ENCODE assay signal across 22 cellular contexts in genomic region chr6:128494440-128494839, GRCh38. TPM values are rescaled to one million over a fixed set of nuclear protein-coding genes. Genes with fewer than 3 reads are reported as not detected.
DNase-seq lines count a peak whose midpoint lies in the region; ATAC-seq, FAIRE-seq and TF ChIP-seq lines count a peak whose summit lies in the region.
"Had no signal": no experiment of that assay in that cellular context is flagged by ENCODE, and none has a peak within 500 bp of the region (broad histone marks: within the 10 kb centered on the region; RNA-seq: fewer than 3 reads in every experiment).

No MANE protein-coding gene starts in this region.

- H4K91ac ChIP-seq in H1 (replicated peaks; ENCODE audit: insufficient read length, low read length) = no peak overlapping the region

- no peak overlapping the region for H3K23ac ChIP-seq in H1 (ENCODE audit: insufficient read length)

- H3K23me2 ChIP-seq in H1 (ENCODE audit: low read depth, low read length) = no peaks in the 10 kb centered on the region

- H4K8ac ChIP-seq in H1 (ENCODE audit: extremely low read depth, insufficient read depth, low read length) = no peak overlapping the region

- TF ChIP-seq EP300 in H1 (IDR thresholded peaks at IDR 0.05; ENCODE audit: borderline replicate concordance in 1 of 2, low read depth in 2 of 2, low read length in 2 of 2) = no peak

- no peak overlapping the region for H2BK15ac ChIP-seq in H1 (ENCODE audit: low read length)

- no peak overlapping the region for H2BK12ac ChIP-seq in H1 (ENCODE audit: low read depth, low read length)

- CTCF ChIA-PET in H1 (lab: Charles Lee; ENCODE audit: partially characterized antibody) = interaction anchor here (1.2 to 1.6 kb wide), 2 partner anchors 8 to 26 kb away, joined by 3 to 4 read pairs; partner anchors contain the start of gene PTPRK

- no peak for TF ChIP-seq POLR2A in H1 (IDR thresholded peaks at IDR 0.05; ENCODE audit: control extremely low read depth in 1 of 2, low read depth in 2 of 2, low read length in 2 of 2)

- H3K36me3 ChIP-seq in H7 (replicated peaks; ENCODE audit: control insufficient read depth, insufficient read depth, low read length) (no peaks in the 10 kb centered on the region), H1 (ENCODE audit: control insufficient read depth in 2 of 4, insufficient read depth in 4 of 4, low read length in 3 of 4) (no peaks in the 10 kb centered on the region; a peak in 2 of 8 replicates), neural progenitor cell (no peaks in the 10 kb centered on the region)
- H3K36me3 ChIP-seq: MG63, thyroid gland had no signal

- peaks cover 14% of the 10 kb centered on the region for H3F3A ChIP-seq in neural progenitor cell (ENCODE audit: low read depth)

- ATAC-seq in GM19395 (IDR thresholded peaks at IDR 0.05; ENCODE audit: unreplicated experiment) = no peak
- ATAC-seq: activated CD8-positive, alpha-beta memory T cell treated with anti-CD3 and anti-CD28 coated beads, Interleukin-2, amount 10 ng/mL, durations not matched to agents 7 days and 5 days; SK-N-SH treated with all-trans-retinoic acid at 6 μM for 48 hours had no signal

- TF ChIP-seq RAD21 in H1 (IDR thresholded peaks at IDR 0.05 in 1 of 2, conservative IDR thresholded peaks at IDR 0.05 in 1 of 2; ENCODE audit: low read depth in 2 of 2, low read length in 2 of 2) = no peak

- H3K4me1 Mint-ChIP-seq in neural progenitor cell = peaks cover 49% of the 10 kb centered on the region
- H3K4me1 Mint-ChIP-seq in activated naive CD8-positive, alpha-beta T cell treated with anti-CD3 and anti-CD28 coated beads for 36 hours = peaks cover 7% of the 10 kb centered on the region
- H3K4me1 Mint-ChIP-seq: B cell had no signal

- H3K18ac ChIP-seq in H1 (ENCODE audit: extremely low read depth, low read length) = no peak overlapping the region

- peaks cover 0 to 82% of the 10 kb centered on the region in 2 experiments; a peak in 2 of 4 replicates for H3K79me2 ChIP-seq in H1 (ENCODE audit: control insufficient read depth in 1 of 2, insufficient read depth in 2 of 2, low read length in 2 of 2)
- peaks cover 66% of the 10 kb centered on the region for H3K79me2 ChIP-seq in neural progenitor cell (ENCODE audit: low read depth)
- H3K79me2 ChIP-seq: parathyroid adenoma had no signal

- TF ChIP-seq CTCF in H1 (IDR thresholded peaks at IDR 0.05; ENCODE audit: control extremely low read depth in 1 of 3, insufficient read depth in 1 of 3, low read depth in 1 of 3, low read length in 3 of 3) = no peak
- no peak for TF ChIP-seq CTCF in neural progenitor cell (IDR thresholded peaks at IDR 0.05)

- H2AFZ ChIP-seq in H1 (ENCODE audit: low read length) = no peak overlapping the region
- no peak overlapping the region for H2AFZ ChIP-seq in neural progenitor cell (replicated peaks)
- H2AFZ ChIP-seq: parathyroid adenoma had no signal

- no peak overlapping the region for H3K4ac ChIP-seq in H1 (replicated peaks; ENCODE audit: insufficient read length, low read depth, low read length)

- POLR2A ChIA-PET in H1 (lab: Charles Lee; ENCODE audit: partially characterized antibody) = interaction anchor here (1.0 kb wide), 1 partner anchor 25 kb away, joined by 3 read pairs; the partner anchor contains the start of gene PTPRK

- peak; percentile 40 for DNase-seq in H7
- peak; percentile 36 for DNase-seq in NCI-H2227 (lab: John Stamatoyannopoulos, UW; ENCODE audit: unreplicated experiment)
- no peak for DNase-seq in H1 (ENCODE audit: low read depth in 1 of 2, low spot score in 2 of 2)
- peak; percentile 78 for DNase-seq in neural progenitor cell (ENCODE audit: low spot score)
- DNase-seq in activated naive CD8-positive, alpha-beta T cell treated with anti-CD3 and anti-CD28 coated beads for 36 hours = no peak
- no peak for DNase-seq in NCI-H526 treated with DMSO at 0.1 percent for 48 hours (lab: John Stamatoyannopoulos, UW)
- DNase-seq: activated CD4-positive, alpha-beta T cell treated with anti-CD3 and anti-CD28 coated beads for 1 hour; activated CD8-positive, alpha-beta memory T cell treated with anti-CD3 and anti-CD28 coated beads, Interleukin-2, amount 10 ng/mL, durations not matched to agents 7 days and 5 days; amygdala; DMS153; foreskin melanocyte; HFFc6; left colon; MG63; NCI-H187; NCI-H774; thyroid gland had no signal

- H3K27me3 Mint-ChIP-seq in neural progenitor cell (ENCODE audit: insufficient read depth, low read depth) = no peaks in the 10 kb centered on the region
- H3K27me3 Mint-ChIP-seq in activated naive CD8-positive, alpha-beta T cell treated with anti-CD3 and anti-CD28 coated beads for 36 hours = no peaks in the 10 kb centered on the region
- H3K27me3 Mint-ChIP-seq: B cell had no signal

- no peak overlapping the region for H3K27ac Mint-ChIP-seq in neural progenitor cell
- H3K27ac Mint-ChIP-seq in activated naive CD8-positive, alpha-beta T cell treated with anti-CD3 and anti-CD28 coated beads for 36 hours = no peak overlapping the region
- H3K27ac Mint-ChIP-seq: activated CD8-positive, alpha-beta memory T cell treated with anti-CD3 and anti-CD28 coated beads, Interleukin-2, amount 10 ng/mL, durations not matched to agents 7 days and 5 days; B cell; HFFc6 had no signal

- 0 out of 2 replicates have a peak, but pooled peaks cover 2% of the 10 kb centered on the region for H3K79me1 ChIP-seq in H1 (ENCODE audit: low read depth, low read length)

- H3K9me3 ChIP-seq in H1 (ENCODE audit: insufficient read depth in 2 of 2, low read depth in 1 of 2, low read length in 1 of 2) = no peaks in the 10 kb centered on the region
- no peaks in the 10 kb centered on the region for H3K9me3 ChIP-seq in neural progenitor cell (ENCODE audit: low read depth)
- H3K9me3 ChIP-seq: MG63, thyroid gland had no signal

- no peak overlapping the region for H2BK5ac ChIP-seq in H1 (ENCODE audit: low read depth, low read length)

- H4K20me1 ChIP-seq in H1 (replicated peaks in 1 of 2; ENCODE audit: control insufficient read depth in 1 of 2, insufficient read depth in 2 of 2, low read length in 2 of 2) (peaks cover 18 to 19% of the 10 kb centered on the region in 2 experiments), neural progenitor cell (ENCODE audit: low read depth) (peaks cover 22% of the 10 kb centered on the region)

- no peak overlapping the region for H3K14ac ChIP-seq in H1 (ENCODE audit: insufficient read length)

- peak; percentile 45 for FAIRE-seq in H1 (lab: Jason Lieb, UNC)
- FAIRE-seq: GM18507 had no signal

- H3K27me3 ChIP-seq in H7 (ENCODE audit: control insufficient read depth, insufficient read depth, low read length) (no peaks in the 10 kb centered on the region), H1 (replicated peaks in 1 of 4; ENCODE audit: control insufficient read depth in 3 of 4, extremely low read depth in 1 of 4, insufficient read depth in 3 of 4, low read length in 3 of 4) (no peaks in the 10 kb centered on the region; a peak in 2 of 7 replicates), neural progenitor cell (no peaks in the 10 kb centered on the region)
- H3K27me3 ChIP-seq: MG63, thyroid gland had no signal

- H3K4me3 Mint-ChIP-seq in neural progenitor cell = peak overlapping the region; percentile 62
- no peak overlapping the region for H3K4me3 Mint-ChIP-seq in activated naive CD8-positive, alpha-beta T cell treated with anti-CD3 and anti-CD28 coated beads for 36 hours
- H3K4me3 Mint-ChIP-seq: activated CD8-positive, alpha-beta memory T cell treated with anti-CD3 and anti-CD28 coated beads, Interleukin-2, amount 10 ng/mL, durations not matched to agents 7 days and 5 days; B cell; HFFc6 had no signal

- no peaks in the 10 kb centered on the region for H3K9me3 Mint-ChIP-seq in neural progenitor cell
- peaks cover 1% of the 10 kb centered on the region for H3K9me3 Mint-ChIP-seq in activated naive CD8-positive, alpha-beta T cell treated with anti-CD3 and anti-CD28 coated beads for 36 hours
- H3K9me3 Mint-ChIP-seq: HFFc6 had no signal

- 28% methylated on average over 5 of the region's 5 CpGs; no CpG with 5 or more reads in 1 of the 2 experiments for WGBS in H1 (ENCODE audit: extremely low coverage in 1 of 2, insufficient coverage in 1 of 2, insufficient read length in 1 of 2, insufficient replicate concordance in 2 of 2, low coverage in 1 of 2, low lambda C conversion rate in 2 of 2, missing lambda C conversion rate in 1 of 2), 2 experiments

- H4K5ac ChIP-seq in H1 (ENCODE audit: insufficient read length, low read depth, low read length) = no peak overlapping the region

- H3K27ac ChIP-seq in H1 (ENCODE audit: low read depth, low read length) (no peak overlapping the region), neural progenitor cell (peak overlapping the region; percentile 82)
- H3K27ac ChIP-seq: parathyroid adenoma, thyroid gland had no signal

- H2BK20ac ChIP-seq in H1 (ENCODE audit: low read length) = no peak overlapping the region

- H3K36me3 Mint-ChIP-seq in neural progenitor cell = peaks cover 5% of the 10 kb centered on the region
- H3K36me3 Mint-ChIP-seq in activated naive CD8-positive, alpha-beta T cell treated with anti-CD3 and anti-CD28 coated beads for 36 hours = peaks cover 1% of the 10 kb centered on the region
- H3K36me3 Mint-ChIP-seq: activated CD8-positive, alpha-beta memory T cell treated with anti-CD3 and anti-CD28 coated beads, Interleukin-2, amount 10 ng/mL, durations not matched to agents 7 days and 5 days had no signal

- H3K56ac ChIP-seq in H1 (replicated peaks; ENCODE audit: insufficient read length, low read depth, low read length) = no peak overlapping the region

- H3K4me1 ChIP-seq in H1 (replicated peaks in 1 of 4; ENCODE audit: control insufficient read depth in 3 of 4, insufficient read depth in 4 of 4, low read length in 3 of 4) = peaks cover 0 to 26% (median 11%) of the 10 kb centered on the region in 4 experiments; a peak in 4 of 7 replicates
- H3K4me1 ChIP-seq in neural progenitor cell = peaks cover 65% of the 10 kb centered on the region
- H3K4me1 ChIP-seq: parathyroid adenoma had no signal

- H3K9ac ChIP-seq in H1 (replicated peaks in 1 of 4; ENCODE audit: extremely low read depth in 1 of 4, low read depth in 3 of 4, low read length in 3 of 4) (no peak overlapping the region), neural progenitor cell (no peak overlapping the region)
- H3K9ac ChIP-seq: parathyroid adenoma had no signal

- no peak overlapping the region for H2AK5ac ChIP-seq in H1 (ENCODE audit: low read depth, low read length)

- H3K4me2 ChIP-seq in H1 (ENCODE audit: insufficient read depth in 1 of 2, low read depth in 2 of 2, low read length in 2 of 2) (no peak overlapping the region), neural progenitor cell (peak overlapping the region; percentile 72)

- no peak overlapping the region for H2BK120ac ChIP-seq in H1 (replicated peaks; ENCODE audit: low read depth, low read length)

- no peak overlapping the region for H3K4me3 ChIP-seq in H7 (ENCODE audit: insufficient read depth, low read depth, low read length)
- no peak overlapping the region for H3K4me3 ChIP-seq in H1 (ENCODE audit: extremely low read depth in 1 of 4, insufficient read depth in 2 of 4, low read depth in 3 of 4, low read length in 4 of 4)
- H3K4me3 ChIP-seq in neural progenitor cell = peak overlapping the region; percentile 12
- H3K4me3 ChIP-seq: MG63, thyroid gland had no signal

RNA-seq across cellular contexts. Expression of gene PTPRK, which starts 26.0 kb away (rescaled TPM):
- total RNA-seq in H7 (2014; rRNA removed; shearing (Covaris generic)) = 36.9 and 44.0 TPM in 2 replicates
- 47.3 and 52.1 TPM in 2 replicates for total RNA-seq in H1 (2021; fragmentation: NEBNext Ultra II Directional; extraction: Animal tissue kit (Norgen Biotek cat#: 25700))
- 11.4 and 24.4 TPM in 2 replicates for polyA plus RNA-seq in H1 (2011; rRNA removed)
- 12.5 TPM for polyA plus RNA-seq in H1 (2011; cell fraction: cytosol; rRNA removed)
- 29.1 TPM for polyA plus RNA-seq in H1 (2011; cell fraction: nucleus; rRNA removed)
- polyA plus RNA-seq in H1 (2012, experiment 1 of 2) = 18.7 to 30.5 TPM (median 25.7 TPM) in 4 replicates
- 2.5 TPM for polyA plus RNA-seq in H1 (2012, experiment 2 of 2)
- polyA plus RNA-seq in H1 (2013, experiment 1 of 2) = 47.8 TPM
- polyA plus RNA-seq in H1 (2013, experiment 2 of 2) = 49.2 TPM
- 54.1 and 78.8 TPM in 2 replicates for polyA minus RNA-seq in H1 (2011; rRNA and poly(A)+ RNA removed)
- 31.4 TPM for polyA minus RNA-seq in H1 (2011; cell fraction: cytosol; rRNA and poly(A)+ RNA removed)
- 292 TPM for polyA minus RNA-seq in H1 (2011; cell fraction: nucleus; rRNA and poly(A)+ RNA removed)
- total RNA-seq in neural progenitor cell (ENCODE audit: low replicate concordance) = 30.9 and 35.0 TPM in 2 replicates
- 10 to 100 TPM; 13.4 to 18.0 TPM for total RNA-seq in activated naive CD8-positive, alpha-beta T cell treated with anti-CD3 and anti-CD28 coated beads for 36 hours

Comparison
In these comparisons a context has a peak if more than half of its experiments do, and no peak if none do; other contexts are left out.
1. DNase-seq: peak in H7 (single experiment), NCI-H2227 (single experiment) and neural progenitor cell (single experiment); none in H1 (0 of 2), activated naive CD8-positive, alpha-beta T cell treated with anti-CD3 and anti-CD28 coated beads for 36 hours (single experiment) and NCI-H526 treated with DMSO at 0.1 percent for 48 hours (single experiment).